ENCODE assay signal across 1 cellular context in genomic region chr20:1652104-1652503, GRCh38.
TF ChIP-seq lines count a peak whose summit lies in the region.

No MANE protein-coding gene starts in this region.

TF ChIP-seq in GM12878, 131 proteins besides CTCF, POLR2A, EP300 and RAD21:
- TF ChIP-seq RB1 (IDR thresholded peaks at IDR 0.05; ENCODE audit: borderline replicate concordance) (no peak), RUNX3 (IDR thresholded peaks at IDR 0.05; ENCODE audit: low read length) (peak; percentile 37; the same call in 1 of the 2 replicates)
